Comparison of ENCODE assay signal across 25 cellular contexts in genomic region chr12:28781671-28782652, GRCh38.
DNase-seq lines count a peak whose midpoint lies in the region; ATAC-seq, FAIRE-seq and TF ChIP-seq lines count a peak whose summit lies in the region.
"Had no signal": no experiment of that assay in that cellular context is flagged by ENCODE, and none has a peak within 500 bp of the region (broad histone marks: within the 10 kb centered on the region; RNA-seq: fewer than 3 reads in every experiment).

No MANE protein-coding gene starts in this region.

- H3K9me3 ChIP-seq in endothelial cell of umbilical vein (replicated peaks; ENCODE audit: control insufficient read depth, insufficient read depth, low read length) (no peaks in the 10 kb centered on the region), mesodermal cell (ENCODE audit: control insufficient read depth, low read length) (no peaks in the 10 kb centered on the region)
- H3K9me3 ChIP-seq: neutrophil, tibial artery had no signal

- TF ChIP-seq POLR2A in endothelial cell of umbilical vein (IDR thresholded peaks at IDR 0.05; ENCODE audit: low read depth, low read length), result no peak

- H3K27ac ChIP-seq in endothelial cell of umbilical vein (ENCODE audit: insufficient read depth, low read depth, low read length) (peak overlapping the region; percentile 33), mesodermal cell (ENCODE audit: low read depth, low read length, severe bottlenecking) (peak overlapping the region; percentile 33)
- H3K27ac ChIP-seq: C4-2B, neutrophil, RWPE1, tibial artery had no signal

- no peaks in the 10 kb centered on the region for H3K36me3 ChIP-seq in endothelial cell of umbilical vein (ENCODE audit: control insufficient read depth in 2 of 2, extremely low read depth in 1 of 2, insufficient read depth in 2 of 2, low read length in 2 of 2)
- H3K36me3 ChIP-seq in mesodermal cell (ENCODE audit: control insufficient read depth, insufficient read depth, low read length), result no peaks in the 10 kb centered on the region
- H3K36me3 ChIP-seq: neutrophil, tibial artery had no signal

- no peaks in the 10 kb centered on the region for H3K9me1 ChIP-seq in endothelial cell of umbilical vein (replicated peaks; ENCODE audit: control insufficient read depth, extremely low read depth, insufficient read depth, low read length)

- H2AFZ ChIP-seq in endothelial cell of umbilical vein (ENCODE audit: low read depth, low read length), result peak overlapping the region; percentile 9

- POLR2A ChIA-PET in endothelial cell of umbilical vein (lab: Charles Lee), result no interaction called here

- H3K27me3 ChIP-seq in endothelial cell of umbilical vein (ENCODE audit: control insufficient read depth in 2 of 2, insufficient read depth in 2 of 2, low read length in 2 of 2), result no peaks in the 10 kb centered on the region
- H3K27me3 ChIP-seq: neutrophil, tibial artery had no signal

- TF ChIP-seq CTCF in endothelial cell of umbilical vein (IDR thresholded peaks at IDR 0.05; ENCODE audit: extremely low read depth in 1 of 2, insufficient read depth in 1 of 2, low read depth in 1 of 2, low read length in 2 of 2), result no peak

- ATAC-seq in GM18511 (IDR thresholded peaks at IDR 0.05; ENCODE audit: unreplicated experiment), result no peak
- ATAC-seq: activated CD8-positive, alpha-beta T cell treated with anti-CD3 and anti-CD28 coated beads for 36 hours; naive thymus-derived CD4-positive, alpha-beta T cell; SK-N-SH treated with all-trans-retinoic acid at 6 μM for 48 hours had no signal

- peak; percentile 59 for FAIRE-seq in endothelial cell of umbilical vein (lab: Jason Lieb, UNC)
- FAIRE-seq: D721Med, endometrium, islet of Langerhans had no signal

- BruUV-seq in endothelial cell of umbilical vein (replicated peaks; lab: Mats Ljungman, UMichigan), result TSS peak; percentile 54

- dilution Hi-C loops in endothelial cell of umbilical vein (cut with MboI; ENCODE audit: extremely low pct_ligation_motif_present, low sequenced_read_pairs), result no loop called here

- H3K9ac ChIP-seq in endothelial cell of umbilical vein (replicated peaks; ENCODE audit: extremely low read depth, insufficient read depth, low read length), result no peak overlapping the region

- peaks cover 16% of the 10 kb centered on the region for H3K4me1 ChIP-seq in endothelial cell of umbilical vein (ENCODE audit: control insufficient read depth, extremely low read depth, insufficient read depth, low read length)
- H3K4me1 ChIP-seq in mesodermal cell (ENCODE audit: control insufficient read depth, insufficient read depth, low read length, poor library complexity, severe bottlenecking), result peaks cover 5% of the 10 kb centered on the region
- H3K4me1 ChIP-seq: tibial artery had no signal

- CTCF ChIA-PET in endothelial cell of umbilical vein (lab: Charles Lee), result interaction anchor here (0.9 to 1.8 kb wide), 4 partner anchors 8 to 12 kb away, joined by 4 to 11 read pairs (median 4); no protein-coding TSS in a partner anchor

- WGBS in mesodermal cell (ENCODE audit: insufficient coverage in 2 of 2), 2 experiments, result 86 to 91% methylated on average over 3 to 4 of the region's 10 CpGs

- no peaks in the 10 kb centered on the region for H4K20me1 ChIP-seq in endothelial cell of umbilical vein (replicated peaks; ENCODE audit: control insufficient read depth, extremely low read depth, insufficient read depth, low read length)

- H3K79me2 ChIP-seq in endothelial cell of umbilical vein (ENCODE audit: control insufficient read depth, insufficient read depth, low read length), result no peaks in the 10 kb centered on the region

- H3K4me2 ChIP-seq in endothelial cell of umbilical vein (ENCODE audit: insufficient read depth, low read length), result peak overlapping the region; percentile 23

- intact Hi-C loops in endothelial cell of umbilical vein (cut with micrococcal nuclease), result loop anchor here (1.0 kb wide), 1 partner anchor 12 kb away; no protein-coding TSS in a partner anchor

- DNase-seq in DMS53 (lab: John Stamatoyannopoulos, UW) (peak; percentile 50), OCI-M1 (lab: John Stamatoyannopoulos, UW) (peak; percentile 67), endothelial cell of umbilical vein (ENCODE audit: low read depth, low spot score) (peak; percentile 89), D341Med (ENCODE audit: low spot score) (no peak), SIG-M5 (lab: John Stamatoyannopoulos, UW) (no peak)
- DNase-seq: activated CD8-positive, alpha-beta memory T cell treated with anti-CD3 and anti-CD28 coated beads, Interleukin-2, amount 50 U/mL, for 48 hours; activated CD8-positive, alpha-beta T cell treated with anti-CD3 and anti-CD28 coated beads for 36 hours; activated naive CD4-positive, alpha-beta T cell treated with anti-CD3 and anti-CD28 coated beads for 36 hours; GOT3; naive thymus-derived CD4-positive, alpha-beta T cell; NCI-H1092; NCI-H1694 treated with DMSO at 0.1 percent for 48 hours; NCI-H2171; stimulated activated CD4-positive, alpha-beta T cell treated with anti-CD3 and anti-CD28 coated beads, Interleukin-4, amount 100 ng/mL, for 24 hours; T-helper 2 cell; tibial artery had no signal

- no peak overlapping the region for H3K4me3 ChIP-seq in endothelial cell of umbilical vein (replicated peaks in 1 of 3; ENCODE audit: insufficient read depth in 1 of 3, low read depth in 1 of 3, low read length in 3 of 3)
- H3K4me3 ChIP-seq in mesodermal cell (ENCODE audit: extremely low read depth, insufficient read depth, low read length, poor library complexity, severe bottlenecking), result no peak overlapping the region
- H3K4me3 ChIP-seq: tibial artery had no signal

TF ChIP-seq in endothelial cell of umbilical vein, 7 proteins besides CTCF, POLR2A, EP300 and RAD21:
- TF ChIP-seq MAX (IDR thresholded peaks at IDR 0.05; ENCODE audit: insufficient read depth, insufficient read length) (no peak), JUN (IDR thresholded peaks at IDR 0.05; ENCODE audit: borderline replicate concordance, insufficient read depth, insufficient read length, low read depth) (peak; percentile 70), EZH2 (IDR thresholded peaks at IDR 0.05; ENCODE audit: borderline replicate concordance, low read depth, low read length, severe bottlenecking) (no peak), FOS (IDR thresholded peaks at IDR 0.05; ENCODE audit: borderline replicate concordance, insufficient read depth, low read length) (peak; percentile 57), POLR2AphosphoS5 (IDR thresholded peaks at IDR 0.05; ENCODE audit: insufficient read depth, low read depth, low read length) (peak; percentile 18), MYC (IDR thresholded peaks at IDR 0.05; ENCODE audit: low read depth, low read length) (no peak), GATA2 (IDR thresholded peaks at IDR 0.05; ENCODE audit: insufficient read depth, insufficient read length, low read depth, low read length) (peak; percentile 87)

Comparison
In these comparisons a context has a peak if more than half of its experiments do, and no peak if none do; other contexts are left out.
1. DNase-seq: peak in DMS53 (single experiment), OCI-M1 (single experiment) and endothelial cell of umbilical vein (single experiment); none in D341Med (single experiment) and SIG-M5 (single experiment).